ENCODE assay signal across 11 cellular contexts in genomic region chr3:136120373-136121348, GRCh38.
DNase-seq lines count a peak whose midpoint lies in the region; ATAC-seq and TF ChIP-seq lines count a peak whose summit lies in the region.
"Had no signal": no experiment of that assay in that cellular context is flagged by ENCODE, and none has a peak within 500 bp of the region (broad histone marks: within the 10 kb centered on the region; RNA-seq: fewer than 3 reads in every experiment).

No MANE protein-coding gene starts in this region.

- ATAC-seq in GM18868 (IDR thresholded peaks at IDR 0.05; ENCODE audit: unreplicated experiment), result peak; percentile 69
- peak; percentile 92 for ATAC-seq in HG03469 (IDR thresholded peaks at IDR 0.05; ENCODE audit: unreplicated experiment)
- no peak for ATAC-seq in foreskin keratinocyte
- ATAC-seq in T-helper 17 cell, result no peak

- no peak overlapping the region for H3K27ac ChIP-seq in foreskin keratinocyte

- no peaks in the 10 kb centered on the region for H3K4me1 ChIP-seq in foreskin keratinocyte

- H3K36me3 Mint-ChIP-seq in HFFc6 (ENCODE audit: low read depth) (peaks cover 65% of the 10 kb centered on the region), T-helper 17 cell (ENCODE audit: low read depth) (no peaks in the 10 kb centered on the region), nephron progenitor cell (ENCODE audit: low read depth) (peaks cover 88% of the 10 kb centered on the region)

- H3K27me3 Mint-ChIP-seq in HFFc6 (ENCODE audit: insufficient read depth) (no peaks in the 10 kb centered on the region), T-helper 17 cell (no peaks in the 10 kb centered on the region), nephron progenitor cell (ENCODE audit: low read depth, poor library complexity) (no peaks in the 10 kb centered on the region)

- H3K4me3 Mint-ChIP-seq in HFFc6, result no peak overlapping the region
- H3K4me3 Mint-ChIP-seq in T-helper 17 cell, result no peak overlapping the region
- H3K4me3 Mint-ChIP-seq in nephron progenitor cell, result no peak overlapping the region

- DNase-seq in HFFc6 (peak; percentile 22), foreskin keratinocyte (peak; percentile 22 to 36), NCI-H187 (lab: John Stamatoyannopoulos, UW) (no peak), T-helper 17 cell (no peak), nephron progenitor cell (no peak)
- DNase-seq in activated effector memory CD4-positive, alpha-beta T cell treated with Interleukin-2 at 50 U/mL for 16 hours, result no peak
- DNase-seq: Calu3; NCI-H748 treated with DMSO at 0.1 percent for 48 hours; stimulated activated CD4-positive, alpha-beta T cell treated with anti-CD3 and anti-CD28 coated beads, Interleukin-12 subunit alpha, Interleukin-12 subunit beta, amount 100 ng/mL, for 4 hours had no signal

- peaks cover 9% of the 10 kb centered on the region for H3K4me1 Mint-ChIP-seq in HFFc6 (ENCODE audit: low read depth)
- no peaks in the 10 kb centered on the region for H3K4me1 Mint-ChIP-seq in T-helper 17 cell
- H3K4me1 Mint-ChIP-seq in nephron progenitor cell, result no peaks in the 10 kb centered on the region

- H3K9me3 Mint-ChIP-seq in HFFc6 (peaks cover 13% of the 10 kb centered on the region), nephron progenitor cell (peaks cover 60% of the 10 kb centered on the region)

- H3K27ac Mint-ChIP-seq in HFFc6, result no peak overlapping the region; the same call in 1 of the 2 replicates
- no peak overlapping the region for H3K27ac Mint-ChIP-seq in T-helper 17 cell
- no peak overlapping the region for H3K27ac Mint-ChIP-seq in nephron progenitor cell

- no peaks in the 10 kb centered on the region for H3K27me3 ChIP-seq in foreskin keratinocyte

- TF ChIP-seq CTCF in HFFc6 (IDR thresholded peaks at IDR 0.05) (no peak), foreskin keratinocyte (conservative IDR thresholded peaks at IDR 0.05) (no peak), nephron progenitor cell (IDR thresholded peaks at IDR 0.05) (no peak)

- H3K9me3 ChIP-seq in T-helper 17 cell (ENCODE audit: control insufficient read depth, low read length, poor library complexity, severe bottlenecking), result no peaks in the 10 kb centered on the region

Comparison
In these comparisons a context has a peak if more than half of its experiments do, and no peak if none do; other contexts are left out.
1. ATAC-seq: peak in GM18868 (single experiment) and HG03469 (single experiment); none in foreskin keratinocyte (single experiment) and T-helper 17 cell (single experiment).
2. DNase-seq: peak in HFFc6 (single experiment) and foreskin keratinocyte (2 of 2); none in NCI-H187 (0 of 2), T-helper 17 cell (0 of 3), activated effector memory CD4-positive, alpha-beta T cell treated with Interleukin-2 at 50 U/mL for 16 hours (single experiment) and nephron progenitor cell (single experiment).